In genomic region chr6:166862287-166862977, GRCh38 we compare ENCODE assay signal across 8 cellular contexts.
A peak's percentile ranks its signal among the peaks of the same experiment; 100 is the strongest.
DNase-seq lines count a peak whose midpoint lies in the region; ATAC-seq and TF ChIP-seq lines count a peak whose summit lies in the region.

No MANE protein-coding gene starts in this region.

- H3K36me3 Mint-ChIP-seq in activated T-cell treated with anti-CD3 and anti-CD28 coated beads, Interleukin-2, amount 50 U/mL, for 24 hours (ENCODE audit: low read depth) = no peaks in the 10 kb centered on the region
- H3K36me3 Mint-ChIP-seq in neural progenitor cell = peaks cover 10% of the 10 kb centered on the region

- H3K27ac ChIP-seq in neural progenitor cell = no peak overlapping the region
- H3K27ac ChIP-seq in vagina = peak overlapping the region; percentile 16

- peak overlapping the region; percentile 75 for H3K4me3 Mint-ChIP-seq in activated T-cell treated with anti-CD3 and anti-CD28 coated beads, Interleukin-2, amount 50 U/mL, for 24 hours
- peak overlapping the region; percentile 95 for H3K4me3 Mint-ChIP-seq in neural progenitor cell

- peaks cover 7% of the 10 kb centered on the region for H3K4me1 Mint-ChIP-seq in activated T-cell treated with anti-CD3 and anti-CD28 coated beads, Interleukin-2, amount 50 U/mL, for 24 hours (ENCODE audit: low read depth)
- peaks cover 20% of the 10 kb centered on the region for H3K4me1 Mint-ChIP-seq in neural progenitor cell

- H3K36me3 ChIP-seq in neural progenitor cell = no peaks in the 10 kb centered on the region
- H3K36me3 ChIP-seq in vagina = no peaks in the 10 kb centered on the region

- TF ChIP-seq POLR2A in vagina (IDR thresholded peaks at IDR 0.05) = no peak

- intact Hi-C loops in vagina (cut with DNase I) = no loop called here

- no peaks in the 10 kb centered on the region for H3K79me2 ChIP-seq in neural progenitor cell (ENCODE audit: low read depth)

- H3K9me3 ChIP-seq in neural progenitor cell (ENCODE audit: low read depth) (no peaks in the 10 kb centered on the region), vagina (no peaks in the 10 kb centered on the region)

- H3K27me3 ChIP-seq in neural progenitor cell = peaks cover 35% of the 10 kb centered on the region
- H3K27me3 ChIP-seq in vagina = no peaks in the 10 kb centered on the region

- peak overlapping the region; percentile 98 for H2AFZ ChIP-seq in neural progenitor cell (replicated peaks)

- H3K4me3 ChIP-seq in Jurkat, Clone E6-1 (ENCODE audit: low read length) = no peak overlapping the region
- H3K4me3 ChIP-seq in fibroblast of villous mesenchyme (ENCODE audit: low read depth, low read length) = peak overlapping the region; percentile 47
- peak overlapping the region; percentile 70 for H3K4me3 ChIP-seq in neural progenitor cell
- peak overlapping the region; percentile 51 to 54 for H3K4me3 ChIP-seq in vagina

- H3K27ac Mint-ChIP-seq in activated T-cell treated with anti-CD3 and anti-CD28 coated beads, Interleukin-2, amount 50 U/mL, for 24 hours = no peak overlapping the region
- H3K27ac Mint-ChIP-seq in neural progenitor cell = peak overlapping the region; percentile 92

- peak; percentile 62 for ATAC-seq in GM19023 (IDR thresholded peaks at IDR 0.05; ENCODE audit: unreplicated experiment)

- no peak for TF ChIP-seq CTCF in fibroblast of villous mesenchyme (IDR thresholded peaks at IDR 0.05; ENCODE audit: insufficient read depth, low read depth, low read length)
- TF ChIP-seq CTCF in neural progenitor cell (IDR thresholded peaks at IDR 0.05) = peak; percentile 28
- no peak for TF ChIP-seq CTCF in vagina (IDR thresholded peaks at IDR 0.05)

- peak overlapping the region; percentile 18 for H3K9ac ChIP-seq in neural progenitor cell

- peaks cover 9% of the 10 kb centered on the region for H3K4me1 ChIP-seq in neural progenitor cell
- peaks cover 14% of the 10 kb centered on the region for H3K4me1 ChIP-seq in vagina

- no peaks in the 10 kb centered on the region for H4K20me1 ChIP-seq in neural progenitor cell (ENCODE audit: low read depth)

- H3K9me3 Mint-ChIP-seq in activated T-cell treated with anti-CD3 and anti-CD28 coated beads, Interleukin-2, amount 50 U/mL, for 24 hours = no peaks in the 10 kb centered on the region
- no peaks in the 10 kb centered on the region for H3K9me3 Mint-ChIP-seq in neural progenitor cell

- H3K4me2 ChIP-seq in neural progenitor cell = peak overlapping the region; percentile 96

- DNase-seq in A172 (ENCODE audit: low spot score) (peak; percentile 2), fibroblast of villous mesenchyme (ENCODE audit: low read depth) (no peak), neural progenitor cell (ENCODE audit: low spot score) (peak; percentile 76), vagina (ENCODE audit: extremely low spot score in 2 of 2) (no peak), epidermal melanocyte (ENCODE audit: insufficient read length, low spot score) (no peak)
- peak; percentile 6 for DNase-seq in Jurkat, Clone E6-1 (ENCODE audit: low read depth, low spot score)
- peak; percentile 55 for DNase-seq in activated T-cell treated with anti-CD3 and anti-CD28 coated beads, Interleukin-2, amount 50 U/mL, for 24 hours

- peaks cover 13% of the 10 kb centered on the region for H3F3A ChIP-seq in neural progenitor cell (ENCODE audit: low read depth)

- H3K27me3 Mint-ChIP-seq in activated T-cell treated with anti-CD3 and anti-CD28 coated beads, Interleukin-2, amount 50 U/mL, for 24 hours = peaks cover 10% of the 10 kb centered on the region
- H3K27me3 Mint-ChIP-seq in neural progenitor cell (ENCODE audit: insufficient read depth, low read depth) = no peaks in the 10 kb centered on the region

Comparison
In these comparisons a context has a peak if more than half of its experiments do, and no peak if none do; other contexts are left out.
1. DNase-seq: peak in A172 (single experiment), Jurkat, Clone E6-1 (single experiment), activated T-cell treated with anti-CD3 and anti-CD28 coated beads, Interleukin-2, amount 50 U/mL, for 24 hours (single experiment) and neural progenitor cell (single experiment); none in fibroblast of villous mesenchyme (single experiment), vagina (0 of 2) and epidermal melanocyte (single experiment).